In the genomic region with DNA sequence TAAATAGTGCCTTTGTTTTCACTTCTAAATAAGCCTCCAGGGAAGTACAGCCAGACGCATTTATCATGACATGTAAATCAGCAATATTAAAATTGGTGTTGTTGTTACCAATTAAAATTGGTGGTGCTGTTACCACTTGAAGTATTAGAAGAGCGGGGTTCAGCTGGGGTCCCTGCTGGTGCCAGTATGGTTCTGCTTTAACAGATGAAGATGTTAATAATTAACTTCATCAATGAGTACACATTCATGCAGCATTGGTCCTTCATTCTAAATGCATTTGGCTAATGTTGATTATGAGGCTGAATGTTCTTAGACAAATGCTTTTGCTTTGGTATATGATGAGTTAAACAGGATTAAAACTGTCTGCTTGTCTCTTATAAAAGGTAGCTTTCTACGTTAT, we compare ENCODE assay signal across 19 cellular contexts.
"Had no signal": no experiment of that assay in that cellular context is flagged by ENCODE, and none has a peak within 500 bp of the region (broad histone marks: within the 10 kb centered on the region; RNA-seq: fewer than 3 reads in every experiment).

No MANE protein-coding gene starts in this region.

- H3K9me3 Mint-ChIP-seq: activated CD4-positive, alpha-beta T cell treated with anti-CD3 and anti-CD28 coated beads, Interleukin-2, amount 10 ng/mL, durations not matched to agents 7 days and 5 days; activated naive CD8-positive, alpha-beta T cell treated with anti-CD3 and anti-CD28 coated beads, Interleukin-2, amount 50 U/mL, for 24 hours; activated T-helper 1 cell treated with anti-CD3 and anti-CD28 coated beads, Interleukin-12 subunit alpha, Interleukin-12 subunit beta, Interleukin-2, Interleukin-4 antibody, amounts not matched to agents 30 ng/mL and 10 ng/mL and 1 ng/mL, durations not matched to agents 14 hours and 24 hours and 36 hours; naive thymus-derived CD8-positive, alpha-beta T cell; stimulated activated naive CD8-positive, alpha-beta T cell treated with anti-CD3 and anti-CD28 coated beads, Interleukin-15, amount 100 ng/mL, for 72 hours had no signal

- H3K27me3 ChIP-seq: cardiac muscle cell, heart right ventricle, right atrium auricular region, tibial nerve had no signal

- H3K36me3 ChIP-seq: cardiac muscle cell, heart right ventricle, prostate gland, right atrium auricular region, tibial nerve, WERI-Rb-1 had no signal

- H3K27ac ChIP-seq: cardiac muscle cell, heart right ventricle, prostate gland, right atrium auricular region, WERI-Rb-1 had no signal

- H3K27ac Mint-ChIP-seq: activated CD4-positive, alpha-beta T cell treated with anti-CD3 and anti-CD28 coated beads, Interleukin-2, amount 10 ng/mL, durations not matched to agents 7 days and 5 days; activated CD8-positive, alpha-beta T cell treated with anti-CD3 and anti-CD28 coated beads, Interleukin-2, amount 10 ng/mL, durations not matched to agents 7 days and 5 days; activated naive CD8-positive, alpha-beta T cell treated with anti-CD3 and anti-CD28 coated beads, Interleukin-2, amount 50 U/mL, for 24 hours; activated T-helper 1 cell treated with anti-CD3 and anti-CD28 coated beads, Interleukin-12 subunit alpha, Interleukin-12 subunit beta, Interleukin-2, Interleukin-4 antibody, amounts not matched to agents 30 ng/mL and 10 ng/mL and 1 ng/mL, durations not matched to agents 14 hours and 24 hours and 36 hours; naive thymus-derived CD8-positive, alpha-beta T cell; stimulated activated naive CD8-positive, alpha-beta T cell treated with anti-CD3 and anti-CD28 coated beads, Interleukin-15, amount 100 ng/mL, for 72 hours had no signal

- H3K36me3 Mint-ChIP-seq: naive thymus-derived CD8-positive, alpha-beta T cell had no signal

- H3K9me3 ChIP-seq: prostate gland, right atrium auricular region, tibial nerve had no signal

- H3K4me3 ChIP-seq: cardiac muscle cell, heart right ventricle, prostate gland, right atrium auricular region, tibial nerve had no signal

- ATAC-seq: activated CD8-positive, alpha-beta T cell treated with anti-CD3 and anti-CD28 coated beads, Interleukin-2, amount 10 ng/mL, durations not matched to agents 7 days and 5 days; activated naive CD8-positive, alpha-beta T cell treated with anti-CD3 and anti-CD28 coated beads, Interleukin-2, amount 50 U/mL, for 24 hours; heart right ventricle; naive thymus-derived CD8-positive, alpha-beta T cell; stimulated activated naive CD8-positive, alpha-beta T cell treated with anti-CD3 and anti-CD28 coated beads, Interleukin-15, amount 100 ng/mL, for 72 hours had no signal

- H3K4me1 ChIP-seq: heart right ventricle, prostate gland, right atrium auricular region had no signal

- H3K27me3 Mint-ChIP-seq: activated CD4-positive, alpha-beta T cell treated with anti-CD3 and anti-CD28 coated beads, Interleukin-2, amount 10 ng/mL, durations not matched to agents 7 days and 5 days had no signal

- DNase-seq: activated CD4-positive, alpha-beta T cell treated with anti-CD3 and anti-CD28 coated beads, Interleukin-2, amount 10 ng/mL, durations not matched to agents 7 days and 5 days; activated CD4-positive, CD25-positive, alpha-beta regulatory T cell treated with anti-CD3 and anti-CD28 coated beads, Interleukin-2, amount 50 U/mL, for 72 hours; activated CD8-positive, alpha-beta T cell treated with anti-CD3 and anti-CD28 coated beads, Interleukin-2, amount 10 ng/mL, durations not matched to agents 7 days and 5 days; activated gamma-delta T cell; activated naive CD4-positive, alpha-beta T cell treated with anti-CD3 and anti-CD28 coated beads, Interleukin-2, amount 50 U/mL, for 16 hours; activated naive CD8-positive, alpha-beta T cell treated with anti-CD3 and anti-CD28 coated beads, Interleukin-2, amount 50 U/mL, for 24 hours; heart right ventricle; kidney; naive thymus-derived CD8-positive, alpha-beta T cell; stimulated activated CD4-positive, alpha-beta T cell treated with anti-CD3 and anti-CD28 coated beads, Interleukin-12 subunit alpha, Interleukin-12 subunit beta, amount 100 ng/mL, for 4 hours; stimulated activated CD4-positive, alpha-beta T cell treated with anti-CD3 and anti-CD28 coated beads, Interleukin-4, amount 100 ng/mL, for 4 hours; stimulated activated naive CD8-positive, alpha-beta T cell treated with anti-CD3 and anti-CD28 coated beads, Interleukin-15, amount 100 ng/mL, for 72 hours; T-helper 2 cell; WERI-Rb-1 had no signal

- H3K4me3 Mint-ChIP-seq: activated CD4-positive, alpha-beta T cell treated with anti-CD3 and anti-CD28 coated beads, Interleukin-2, amount 10 ng/mL, durations not matched to agents 7 days and 5 days; activated CD8-positive, alpha-beta T cell treated with anti-CD3 and anti-CD28 coated beads, Interleukin-2, amount 10 ng/mL, durations not matched to agents 7 days and 5 days; activated naive CD8-positive, alpha-beta T cell treated with anti-CD3 and anti-CD28 coated beads, Interleukin-2, amount 50 U/mL, for 24 hours; activated T-helper 1 cell treated with anti-CD3 and anti-CD28 coated beads, Interleukin-12 subunit alpha, Interleukin-12 subunit beta, Interleukin-2, Interleukin-4 antibody, amounts not matched to agents 30 ng/mL and 10 ng/mL and 1 ng/mL, durations not matched to agents 14 hours and 24 hours and 36 hours; naive thymus-derived CD8-positive, alpha-beta T cell; stimulated activated naive CD8-positive, alpha-beta T cell treated with anti-CD3 and anti-CD28 coated beads, Interleukin-15, amount 100 ng/mL, for 72 hours had no signal
